Comparison of ENCODE assay signal across 2 cellular contexts in genomic region chr4:8473920-8474590, GRCh38.
TF ChIP-seq lines count a peak whose summit lies in the region.

No MANE protein-coding gene starts in this region.

TF ChIP-seq in K562, 482 proteins besides CTCF, POLR2A, EP300 and RAD21:
- TF ChIP-seq FOXA3 (CRISPR knock-in tag; conservative IDR thresholded peaks at IDR 0.05 in 1 of 2, IDR thresholded peaks at IDR 0.05 in 1 of 2) (no peak), NKRF (IDR thresholded peaks at IDR 0.05; ENCODE audit: borderline replicate concordance) (no peak), POLR2G (IDR thresholded peaks at IDR 0.05; ENCODE audit: low read depth, low read length) (0 out of 2 replicates have a peak, but pooled peaks have one; percentile 0), L3MBTL2 (IDR thresholded peaks at IDR 0.05) (no peak), FOXJ2 (tag; IDR thresholded peaks at IDR 0.05) (no peak), CREB1 (IDR thresholded peaks at IDR 0.05) (no peak), CREB1 (CRISPR knock-in tag; IDR thresholded peaks at IDR 0.05) (no peak), HDAC3 (IDR thresholded peaks at IDR 0.05; ENCODE audit: borderline replicate concordance, partially characterized antibody) (no peak), CXXC5 (CRISPR knock-in tag; IDR thresholded peaks at IDR 0.05) (0 out of 2 replicates have a peak, but pooled peaks have one; percentile 6)

TF ChIP-seq in HEK293T, 16 proteins besides CTCF, POLR2A, EP300 and RAD21:
- TF ChIP-seq NFRKB (IDR thresholded peaks at IDR 0.05) (no peak), FOXA1 (IDR thresholded peaks at IDR 0.05) (no peak), PKNOX1 (IDR thresholded peaks at IDR 0.05) (no peak)
